Comparison of ENCODE assay signal across 16 cellular contexts in the genomic region with DNA sequence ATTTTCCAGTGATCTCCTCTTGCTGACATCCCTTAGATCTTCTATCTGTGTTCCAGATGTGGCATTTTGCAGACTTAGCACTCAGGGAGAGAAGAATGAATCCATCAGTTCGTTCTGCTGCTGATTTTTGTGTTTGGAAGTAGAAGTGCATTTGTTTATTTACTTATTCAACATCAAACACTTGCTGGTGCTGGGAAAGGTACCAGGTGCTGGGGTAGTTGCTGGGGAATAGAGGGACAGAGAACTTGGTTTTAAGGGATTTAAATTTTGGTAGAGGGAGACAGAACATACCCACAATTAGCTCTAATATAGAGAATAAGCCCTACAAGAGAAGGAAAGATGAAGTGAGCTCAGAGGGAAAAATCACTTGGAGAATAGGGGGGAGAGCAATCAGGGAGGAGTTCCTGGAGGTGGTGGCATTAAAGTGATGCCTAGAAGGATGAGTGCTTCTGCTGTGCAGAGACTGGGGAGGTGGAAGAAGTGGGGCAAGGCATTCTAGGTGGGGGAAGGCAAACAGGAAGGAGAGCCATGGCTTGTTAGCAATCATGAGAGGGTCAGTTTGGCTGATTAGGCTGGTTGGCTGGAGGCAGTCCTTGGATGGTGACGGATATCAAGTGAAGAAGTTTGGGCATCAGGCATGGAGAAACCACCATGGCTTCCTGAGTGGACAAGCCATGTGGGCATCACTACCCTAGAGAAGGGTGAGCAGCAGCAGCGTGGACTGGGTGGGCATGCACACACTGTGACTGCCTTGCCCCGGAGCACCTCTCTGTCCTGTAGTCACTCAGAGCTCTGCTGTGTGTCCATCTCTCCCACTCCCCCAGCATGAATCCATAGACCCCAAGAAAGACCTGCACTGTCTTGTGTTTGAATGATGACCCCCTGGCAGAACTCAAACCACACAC.
"Had no signal": no experiment of that assay in that cellular context is flagged by ENCODE, and none has a peak within 500 bp of the region (broad histone marks: within the 10 kb centered on the region; RNA-seq: fewer than 3 reads in every experiment).

No MANE protein-coding gene starts in this region.

- H3K4me1 ChIP-seq: colonic mucosa had no signal

- H3K27me3 ChIP-seq: colonic mucosa had no signal

- H3K4me1 Mint-ChIP-seq: activated T-helper 17 cell treated with anti-CD3 and anti-CD28 coated beads, Interleukin-2, amount 50 U/mL, for 72 hours; central memory CD8-positive, alpha-beta T cell; T-cell had no signal

- H3K4me3 ChIP-seq: colonic mucosa, esophagus muscularis mucosa, lower lobe of right lung had no signal

- H3K27ac Mint-ChIP-seq: activated B cell treated with CpG ODN at 0.5 μM for 24 hours; activated CD4-positive, alpha-beta memory T cell treated with anti-CD3 and anti-CD28 coated beads for 36 hours; activated T-helper 17 cell treated with anti-CD3 and anti-CD28 coated beads, Interleukin-2, amount 50 U/mL, for 72 hours; natural killer cell treated with Interleukin-12 subunit alpha and Interleukin-12 subunit beta and Interleukin-15 and Interleukin-18, amount 100 ng/mL, for 72 hours; T-cell had no signal

- H3K27ac ChIP-seq: colonic mucosa, esophagus muscularis mucosa had no signal

- H3K4me3 Mint-ChIP-seq: activated B cell treated with CpG ODN at 0.5 μM for 24 hours; activated CD4-positive, alpha-beta memory T cell treated with anti-CD3 and anti-CD28 coated beads for 36 hours; activated T-helper 17 cell treated with anti-CD3 and anti-CD28 coated beads, Interleukin-2, amount 50 U/mL, for 72 hours; central memory CD8-positive, alpha-beta T cell; mesothelial cell of epicardium; natural killer cell treated with Interleukin-12 subunit alpha and Interleukin-12 subunit beta and Interleukin-15 and Interleukin-18, amount 100 ng/mL, for 72 hours; T-cell had no signal

- DNase-seq: activated B cell treated with CpG ODN at 0.5 μM for 24 hours; activated CD4-positive, alpha-beta memory T cell treated with anti-CD3 and anti-CD28 coated beads for 36 hours; activated CD4-positive, alpha-beta T cell treated with anti-CD3 and anti-CD28 coated beads for 4 hours; activated naive CD4-positive, alpha-beta T cell; colonic mucosa; hippocampal formation; lower lobe of right lung; nucleus accumbens; stimulated activated CD8-positive, alpha-beta memory T cell treated with anti-CD3 and anti-CD28 coated beads, Interleukin-4, amount 100 ng/mL, for 48 hours; stimulated activated naive CD4-positive, alpha-beta T cell; T-cell had no signal

- H3K36me3 ChIP-seq: colonic mucosa, esophagus muscularis mucosa, lower lobe of right lung had no signal

- H3K9me3 Mint-ChIP-seq: activated B cell treated with CpG ODN at 0.5 μM for 24 hours; activated CD4-positive, alpha-beta memory T cell treated with anti-CD3 and anti-CD28 coated beads for 36 hours; activated T-helper 17 cell treated with anti-CD3 and anti-CD28 coated beads, Interleukin-2, amount 50 U/mL, for 72 hours; central memory CD8-positive, alpha-beta T cell; mesothelial cell of epicardium; natural killer cell treated with Interleukin-12 subunit alpha and Interleukin-12 subunit beta and Interleukin-15 and Interleukin-18, amount 100 ng/mL, for 72 hours; T-cell had no signal

- H3K36me3 Mint-ChIP-seq: activated CD4-positive, alpha-beta memory T cell treated with anti-CD3 and anti-CD28 coated beads for 36 hours; mesothelial cell of epicardium; natural killer cell treated with Interleukin-12 subunit alpha and Interleukin-12 subunit beta and Interleukin-15 and Interleukin-18, amount 100 ng/mL, for 72 hours; T-cell had no signal

- ATAC-seq: activated T-helper 17 cell treated with anti-CD3 and anti-CD28 coated beads, Interleukin-2, amount 50 U/mL, for 72 hours; natural killer cell treated with Interleukin-12 subunit alpha and Interleukin-12 subunit beta and Interleukin-15 and Interleukin-18, amount 100 ng/mL, for 72 hours; T-cell had no signal
